Comparison of ENCODE assay signal across 8 cellular contexts in genomic region chr2:239106314-239106908, GRCh38.
DNase-seq lines count a peak whose midpoint lies in the region; ATAC-seq, FAIRE-seq and TF ChIP-seq lines count a peak whose summit lies in the region.

No MANE protein-coding gene starts in this region.

- no peak overlapping the region for H3K4me3 Mint-ChIP-seq in neural crest cell

- H3K27me3 Mint-ChIP-seq in neural crest cell (ENCODE audit: low read depth) = no peaks in the 10 kb centered on the region

- CTCF ChIA-PET in PC-3 (lab: Charles Lee) = no interaction called here

- intact Hi-C loops in PC-3 (cut with micrococcal nuclease) = loop anchor here (1.0 to 5.0 kb wide), 2 partner anchors 71 to 134 kb away; no protein-coding TSS in a partner anchor

- H3K4me3 ChIP-seq in PC-3 (ENCODE audit: low read length) = no peak overlapping the region

- no peaks in the 10 kb centered on the region for H3K9me2 ChIP-seq in PC-3 (replicated peaks; ENCODE audit: low read length)

- TF ChIP-seq CTCF in PC-3 (conservative IDR thresholded peaks at IDR 0.05; ENCODE audit: low read depth, low read length) (peak; percentile 79), neural crest cell (conservative IDR thresholded peaks at IDR 0.05) (peak; percentile 65)

- POLR2A ChIA-PET in PC-3 (lab: Charles Lee; ENCODE audit: unreplicated experiment) = no interaction called here

- H3K27ac ChIP-seq in PC-3 (ENCODE audit: low read length) (no peak overlapping the region), epithelial cell of prostate (no peak overlapping the region)

- H3K4me2 ChIP-seq in PC-3 (ENCODE audit: low read length) = no peak overlapping the region

- H3K9me3 ChIP-seq in PC-3 (ENCODE audit: low read length) = no peaks in the 10 kb centered on the region

- ATAC-seq in PC-3 (peak; percentile 96), GM18520 (IDR thresholded peaks at IDR 0.05; ENCODE audit: unreplicated experiment) (no peak), HG02798 (IDR thresholded peaks at IDR 0.05; ENCODE audit: poor library complexity, unreplicated experiment) (no peak)

- no peak overlapping the region for H3K27ac Mint-ChIP-seq in neural crest cell (ENCODE audit: unreplicated experiment)

- no peaks in the 10 kb centered on the region for H3K36me3 ChIP-seq in PC-3 (ENCODE audit: low read depth, low read length)

- DNase-seq in Ammon's horn (ENCODE audit: low spot score) = peak; percentile 94
- peak; percentile 36 for DNase-seq in GM19239 (ENCODE audit: insufficient read length, low spot score)
- DNase-seq in PC-3 = peak; percentile 80
- DNase-seq in epithelial cell of prostate (ENCODE audit: low read depth, low spot score) = peak; percentile 34
- DNase-seq in neural crest cell (ENCODE audit: low read depth, low spot score) = peak; percentile 53
- no peak for DNase-seq in SHP77 treated with DMSO at 0.1 percent for 48 hours (lab: John Stamatoyannopoulos, UW)

- H3K27me3 ChIP-seq in PC-3 (ENCODE audit: low read length) = no peaks in the 10 kb centered on the region

- H3K9me3 Mint-ChIP-seq in neural crest cell = no peaks in the 10 kb centered on the region

- H3K79me2 ChIP-seq in PC-3 (ENCODE audit: low read length) = no peaks in the 10 kb centered on the region

- H2AFZ ChIP-seq in PC-3 (ENCODE audit: low read length) = no peak overlapping the region

- peaks cover 3% of the 10 kb centered on the region for H3K36me3 Mint-ChIP-seq in neural crest cell (ENCODE audit: low read depth)

- no peaks in the 10 kb centered on the region for H3F3A ChIP-seq in PC-3 (ENCODE audit: low read length, unreplicated experiment)

- FAIRE-seq in GM19239 (lab: Jason Lieb, UNC) = no peak

- no peaks in the 10 kb centered on the region for H3K4me1 ChIP-seq in PC-3 (ENCODE audit: insufficient read depth, low read length)

- H3K4me1 Mint-ChIP-seq in neural crest cell = no peaks in the 10 kb centered on the region

- H3K9ac ChIP-seq in PC-3 (ENCODE audit: low read length) = no peak overlapping the region

- H4K20me1 ChIP-seq in PC-3 (ENCODE audit: low read length) = no peaks in the 10 kb centered on the region

- BruUV-seq in PC-3 (replicated peaks; lab: Mats Ljungman, UMichigan) = no TSS peak
